ENCODE assay signal across 19 cellular contexts in the genomic region with DNA sequence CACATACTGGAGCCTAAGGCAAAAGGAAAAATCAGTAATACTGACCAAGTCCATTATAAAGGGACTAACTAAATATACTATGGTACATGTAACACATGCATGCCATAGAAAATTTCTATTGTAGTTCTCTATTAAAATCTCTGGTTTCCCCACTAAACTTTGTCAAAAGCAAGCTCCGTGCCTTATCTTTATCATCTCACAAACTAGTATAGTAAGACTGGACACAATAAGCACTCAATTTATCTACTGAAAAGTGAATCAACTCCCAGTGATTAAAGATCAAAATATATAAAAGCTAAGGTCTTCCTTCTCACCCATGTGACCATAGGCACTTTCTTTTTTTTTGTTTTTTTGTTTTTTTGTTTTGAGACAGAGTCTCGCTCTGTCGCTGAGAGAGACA.
DNase-seq lines count a peak whose midpoint lies in the region; ATAC-seq, FAIRE-seq and TF ChIP-seq lines count a peak whose summit lies in the region.
"Had no signal": no experiment of that assay in that cellular context is flagged by ENCODE, and none has a peak within 500 bp of the region (broad histone marks: within the 10 kb centered on the region; RNA-seq: fewer than 3 reads in every experiment).

No MANE protein-coding gene starts in this region.

- H3K27me3 ChIP-seq in astrocyte (ENCODE audit: insufficient read depth, low read length): no peaks in the 10 kb centered on the region
- H3K27me3 ChIP-seq in osteoblast (ENCODE audit: insufficient read depth, low read length): no peaks in the 10 kb centered on the region

- no peaks in the 10 kb centered on the region for H3K9me3 ChIP-seq in astrocyte (ENCODE audit: insufficient read depth, low read depth, low read length)
- no peaks in the 10 kb centered on the region for H3K9me3 ChIP-seq in osteoblast (ENCODE audit: low read depth, low read length)

- H3K4me3 ChIP-seq in astrocyte (ENCODE audit: insufficient read depth, low read depth, low read length) (no peak overlapping the region), osteoblast (ENCODE audit: insufficient read depth, low read length) (no peak overlapping the region)

- H3K4me3 Mint-ChIP-seq in astrocyte (ENCODE audit: unreplicated experiment): no peak overlapping the region
- H3K4me3 Mint-ChIP-seq in activated CD4-positive, alpha-beta T cell treated with anti-CD3 and anti-CD28 coated beads, Interleukin-2, amount 10 ng/mL, durations not matched to agents 24 days and 14 days: no peak overlapping the region
- no peak overlapping the region for H3K4me3 Mint-ChIP-seq in WTC11

- no peak for FAIRE-seq in astrocyte (lab: Jason Lieb, UNC)
- FAIRE-seq: GM19239 had no signal

- no peaks in the 10 kb centered on the region for H3K79me2 ChIP-seq in astrocyte (ENCODE audit: insufficient read depth, low read length)
- no peaks in the 10 kb centered on the region for H3K79me2 ChIP-seq in osteoblast (ENCODE audit: insufficient read depth, low read length)

- H3K27ac ChIP-seq in astrocyte (ENCODE audit: low read depth, low read length): peak overlapping the region; percentile 93
- H3K27ac ChIP-seq in osteoblast (ENCODE audit: low read depth, low read length): peak overlapping the region; percentile 50

- peak overlapping the region; percentile 35 for H3K9ac ChIP-seq in astrocyte (ENCODE audit: low read length)

- H3K27me3 Mint-ChIP-seq in astrocyte (ENCODE audit: low read depth, unreplicated experiment) (no peaks in the 10 kb centered on the region), WTC11 (ENCODE audit: low read depth) (no peaks in the 10 kb centered on the region)
- peaks cover 24% of the 10 kb centered on the region for H3K27me3 Mint-ChIP-seq in activated CD4-positive, alpha-beta T cell treated with anti-CD3 and anti-CD28 coated beads, Interleukin-2, amount 10 ng/mL, durations not matched to agents 24 days and 14 days

- H3K4me1 Mint-ChIP-seq in astrocyte (ENCODE audit: low read depth, unreplicated experiment) (peaks cover 70% of the 10 kb centered on the region), WTC11 (no peaks in the 10 kb centered on the region)
- peaks cover 10% of the 10 kb centered on the region for H3K4me1 Mint-ChIP-seq in activated CD4-positive, alpha-beta T cell treated with anti-CD3 and anti-CD28 coated beads, Interleukin-2, amount 10 ng/mL, durations not matched to agents 24 days and 14 days

- POLR2A ChIA-PET in WTC11 (lab: Charles Lee): no interaction called here

- no peak overlapping the region for H3K27ac Mint-ChIP-seq in astrocyte (ENCODE audit: unreplicated experiment)
- H3K27ac Mint-ChIP-seq in activated CD4-positive, alpha-beta T cell treated with anti-CD3 and anti-CD28 coated beads, Interleukin-2, amount 10 ng/mL, durations not matched to agents 24 days and 14 days: no peak overlapping the region
- no peak overlapping the region for H3K27ac Mint-ChIP-seq in WTC11

- H3K4me2 ChIP-seq in astrocyte (ENCODE audit: low read length) (no peak overlapping the region), osteoblast (ENCODE audit: insufficient read depth, low read length) (no peak overlapping the region)

- peaks cover 48% of the 10 kb centered on the region for H3K4me1 ChIP-seq in astrocyte (ENCODE audit: insufficient read depth, low read length)
- H3K4me1 ChIP-seq in osteoblast (ENCODE audit: insufficient read depth, low read length): peaks cover 54% of the 10 kb centered on the region

- intact Hi-C loops in activated CD4-positive, alpha-beta T cell treated with anti-CD3 and anti-CD28 coated beads, Interleukin-2, amount 10 ng/mL, durations not matched to agents 24 days and 14 days (cut with micrococcal nuclease): no loop called here

- H3K9me3 Mint-ChIP-seq in astrocyte (ENCODE audit: unreplicated experiment): no peaks in the 10 kb centered on the region
- no peaks in the 10 kb centered on the region for H3K9me3 Mint-ChIP-seq in activated CD4-positive, alpha-beta T cell treated with anti-CD3 and anti-CD28 coated beads, Interleukin-2, amount 10 ng/mL, durations not matched to agents 24 days and 14 days
- H3K9me3 Mint-ChIP-seq in WTC11: no peaks in the 10 kb centered on the region

- H2AFZ ChIP-seq in astrocyte (ENCODE audit: low read depth, low read length) (no peak overlapping the region), osteoblast (ENCODE audit: low read length) (no peak overlapping the region)

- H3K36me3 Mint-ChIP-seq in astrocyte (ENCODE audit: low read depth, unreplicated experiment) (peaks cover 5% of the 10 kb centered on the region), WTC11 (no peaks in the 10 kb centered on the region)
- H3K36me3 Mint-ChIP-seq in activated CD4-positive, alpha-beta T cell treated with anti-CD3 and anti-CD28 coated beads, Interleukin-2, amount 10 ng/mL, durations not matched to agents 24 days and 14 days (ENCODE audit: low read depth): no peaks in the 10 kb centered on the region

- CTCF ChIA-PET in WTC11 (lab: Charles Lee): interaction anchor here (0.6 kb wide), 1 partner anchor 40 kb away, joined by 3 read pairs; no protein-coding TSS in a partner anchor

- no peak for TF ChIP-seq CTCF in astrocyte (IDR thresholded peaks at IDR 0.05; ENCODE audit: insufficient read depth, low read depth, low read length)
- no peak for TF ChIP-seq CTCF in osteoblast (IDR thresholded peaks at IDR 0.05; ENCODE audit: extremely low read depth, low read depth, low read length)
- TF ChIP-seq CTCF in WTC11 (IDR thresholded peaks at IDR 0.05): no peak

- no peak for ATAC-seq in GM21737 (IDR thresholded peaks at IDR 0.05; ENCODE audit: unreplicated experiment)
- ATAC-seq in WTC11: no peak
- ATAC-seq: HCT116 had no signal

- no peaks in the 10 kb centered on the region for H4K20me1 ChIP-seq in astrocyte (ENCODE audit: insufficient read depth, low read length)
- no peaks in the 10 kb centered on the region for H4K20me1 ChIP-seq in osteoblast (ENCODE audit: insufficient read depth, low read length)

- DNase-seq in EH (ENCODE audit: low read depth): peak; percentile 78
- peak; percentile 83 for DNase-seq in M059J (ENCODE audit: low read depth)
- no peak for DNase-seq in astrocyte (ENCODE audit: low read depth)
- no peak for DNase-seq in osteoblast (ENCODE audit: insufficient read length, low spot score, missing footprints)
- no peak for DNase-seq in activated CD4-positive, alpha-beta T cell treated with anti-CD3 and anti-CD28 coated beads, Interleukin-2, amount 10 ng/mL, durations not matched to agents 24 days and 14 days
- no peak for DNase-seq in NCI-H146 treated with DMSO at 0.1 percent for 48 hours (lab: John Stamatoyannopoulos, UW; ENCODE audit: unreplicated experiment)
- DNase-seq in WTC11 (ENCODE audit: low spot score): no peak
- DNase-seq: ACHN, AML-193, COR-L47, KBM-7, NCI-H1417 treated with DMSO at 0.1 percent for 48 hours, NCI-H2029, NCI-H2171 treated with DMSO at 0.1 percent for 48 hours, NCI-H748 treated with DMSO at 0.1 percent for 48 hours, Right ventricle myocardium superior had no signal

- H3K36me3 ChIP-seq in astrocyte (ENCODE audit: insufficient read depth, low read length) (no peaks in the 10 kb centered on the region), osteoblast (ENCODE audit: insufficient read depth, low read length) (no peaks in the 10 kb centered on the region)

TF ChIP-seq in WTC11, 78 proteins besides CTCF, POLR2A, EP300 and RAD21:
- TF ChIP-seq RORB (CRISPR knock-in tag; IDR thresholded peaks at IDR 0.05) (no peak), ZNF512 (CRISPR knock-in tag; IDR thresholded peaks at IDR 0.05; ENCODE audit: borderline replicate concordance) (no peak), OVOL2 (CRISPR knock-in tag; IDR thresholded peaks at IDR 0.05; ENCODE audit: borderline replicate concordance) (no peak), TEAD4 (CRISPR knock-in tag; IDR thresholded peaks at IDR 0.05) (no peak)

Comparison
In these comparisons a context has a peak if more than half of its experiments do, and no peak if none do; other contexts are left out.
1. DNase-seq: peak in EH (single experiment) and M059J (single experiment); none in astrocyte (single experiment), osteoblast (single experiment), activated CD4-positive, alpha-beta T cell treated with anti-CD3 and anti-CD28 coated beads, Interleukin-2, amount 10 ng/mL, durations not matched to agents 24 days and 14 days (single experiment), NCI-H146 treated with DMSO at 0.1 percent for 48 hours (single experiment) and WTC11 (single experiment).